In the genomic region with DNA sequence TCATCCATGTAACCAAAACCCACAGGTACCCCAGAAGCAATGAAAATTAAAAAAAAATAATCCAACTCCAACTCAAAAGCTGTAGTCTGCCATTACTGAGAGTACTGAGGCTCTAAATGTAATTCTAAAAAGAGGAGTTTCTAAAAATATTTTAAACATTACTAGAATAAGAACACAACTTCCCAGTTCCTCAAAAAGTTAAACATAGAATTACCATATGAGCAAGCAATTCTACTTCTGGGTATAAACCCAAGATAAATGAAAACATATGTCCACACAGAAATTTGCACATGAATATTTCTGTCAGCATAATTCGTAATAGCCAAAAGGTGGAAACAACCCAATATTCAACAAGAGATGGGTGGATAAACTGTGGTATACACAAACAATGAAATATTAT, we compare ENCODE assay signal across 1 cellular context.
TF ChIP-seq lines count a peak whose summit lies in the region.

No MANE protein-coding gene starts in this region.

TF ChIP-seq in HepG2, 621 proteins besides CTCF, POLR2A, EP300 and RAD21:
- no peak for TF ChIP-seq ZNF556 (CRISPR knock-in tag; IDR thresholded peaks at IDR 0.05; ENCODE audit: borderline replicate concordance)
- no peak for TF ChIP-seq UBTF (CRISPR knock-in tag; IDR thresholded peaks at IDR 0.05)
- TF ChIP-seq ZNF737 (CRISPR knock-in tag; IDR thresholded peaks at IDR 0.05; ENCODE audit: borderline replicate concordance): no peak
- TF ChIP-seq, protein P1, sequence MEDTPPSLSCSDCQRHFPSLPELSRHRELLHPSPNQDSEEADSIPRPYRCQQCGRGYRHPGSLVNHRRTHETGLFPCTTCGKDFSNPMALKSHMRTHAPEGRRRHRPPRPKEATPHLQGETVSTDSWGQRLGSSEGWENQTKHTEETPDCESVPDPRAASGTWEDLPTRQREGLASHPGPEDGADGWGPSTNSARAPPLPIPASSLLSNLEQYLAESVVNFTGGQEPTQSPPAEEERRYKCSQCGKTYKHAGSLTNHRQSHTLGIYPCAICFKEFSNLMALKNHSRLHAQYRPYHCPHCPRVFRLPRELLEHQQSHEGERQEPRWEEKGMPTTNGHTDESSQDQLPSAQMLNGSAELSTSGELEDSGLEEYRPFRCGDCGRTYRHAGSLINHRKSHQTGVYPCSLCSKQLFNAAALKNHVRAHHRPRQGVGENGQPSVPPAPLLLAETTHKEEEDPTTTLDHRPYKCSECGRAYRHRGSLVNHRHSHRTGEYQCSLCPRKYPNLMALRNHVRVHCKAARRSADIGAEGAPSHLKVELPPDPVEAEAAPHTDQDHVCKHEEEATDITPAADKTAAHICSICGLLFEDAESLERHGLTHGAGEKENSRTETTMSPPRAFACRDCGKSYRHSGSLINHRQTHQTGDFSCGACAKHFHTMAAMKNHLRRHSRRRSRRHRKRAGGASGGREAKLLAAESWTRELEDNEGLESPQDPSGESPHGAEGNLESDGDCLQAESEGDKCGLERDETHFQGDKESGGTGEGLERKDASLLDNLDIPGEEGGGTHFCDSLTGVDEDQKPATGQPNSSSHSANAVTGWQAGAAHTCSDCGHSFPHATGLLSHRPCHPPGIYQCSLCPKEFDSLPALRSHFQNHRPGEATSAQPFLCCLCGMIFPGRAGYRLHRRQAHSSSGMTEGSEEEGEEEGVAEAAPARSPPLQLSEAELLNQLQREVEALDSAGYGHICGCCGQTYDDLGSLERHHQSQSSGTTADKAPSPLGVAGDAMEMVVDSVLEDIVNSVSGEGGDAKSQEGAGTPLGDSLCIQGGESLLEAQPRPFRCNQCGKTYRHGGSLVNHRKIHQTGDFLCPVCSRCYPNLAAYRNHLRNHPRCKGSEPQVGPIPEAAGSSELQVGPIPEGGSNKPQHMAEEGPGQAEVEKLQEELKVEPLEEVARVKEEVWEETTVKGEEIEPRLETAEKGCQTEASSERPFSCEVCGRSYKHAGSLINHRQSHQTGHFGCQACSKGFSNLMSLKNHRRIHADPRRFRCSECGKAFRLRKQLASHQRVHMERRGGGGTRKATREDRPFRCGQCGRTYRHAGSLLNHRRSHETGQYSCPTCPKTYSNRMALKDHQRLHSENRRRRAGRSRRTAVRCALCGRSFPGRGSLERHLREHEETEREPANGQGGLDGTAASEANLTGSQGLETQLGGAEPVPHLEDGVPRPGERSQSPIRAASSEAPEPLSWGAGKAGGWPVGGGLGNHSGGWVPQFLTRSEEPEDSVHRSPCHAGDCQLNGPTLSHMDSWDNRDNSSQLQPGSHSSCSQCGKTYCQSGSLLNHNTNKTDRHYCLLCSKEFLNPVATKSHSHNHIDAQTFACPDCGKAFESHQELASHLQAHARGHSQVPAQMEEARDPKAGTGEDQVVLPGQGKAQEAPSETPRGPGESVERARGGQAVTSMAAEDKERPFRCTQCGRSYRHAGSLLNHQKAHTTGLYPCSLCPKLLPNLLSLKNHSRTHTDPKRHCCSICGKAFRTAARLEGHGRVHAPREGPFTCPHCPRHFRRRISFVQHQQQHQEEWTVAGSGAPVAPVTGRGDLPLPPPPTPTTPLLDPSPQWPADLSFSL (CRISPR knock-in tag; IDR thresholded peaks at IDR 0.05): no peak
- no peak for TF ChIP-seq CREB3 (CRISPR knock-in tag; IDR thresholded peaks at IDR 0.05)
- no peak for TF ChIP-seq JARID2 (CRISPR knock-in tag; IDR thresholded peaks at IDR 0.05; ENCODE audit: insufficient replicate concordance)
- TF ChIP-seq MEIS1 (CRISPR knock-in tag; IDR thresholded peaks at IDR 0.05; ENCODE audit: borderline replicate concordance): no peak
- no peak for TF ChIP-seq HOXA7 (CRISPR knock-in tag; IDR thresholded peaks at IDR 0.05)
- no peak for TF ChIP-seq NFE2L1 (CRISPR knock-in tag; IDR thresholded peaks at IDR 0.05; ENCODE audit: borderline replicate concordance)
- TF ChIP-seq U2AF1 (optimal IDR thresholded peaks at IDR 0.05; ENCODE audit: low read depth, low read length): no peak
- no peak for TF ChIP-seq BORCS8-MEF2B (CRISPR knock-in tag; IDR thresholded peaks at IDR 0.05)
- TF ChIP-seq, protein P2, sequence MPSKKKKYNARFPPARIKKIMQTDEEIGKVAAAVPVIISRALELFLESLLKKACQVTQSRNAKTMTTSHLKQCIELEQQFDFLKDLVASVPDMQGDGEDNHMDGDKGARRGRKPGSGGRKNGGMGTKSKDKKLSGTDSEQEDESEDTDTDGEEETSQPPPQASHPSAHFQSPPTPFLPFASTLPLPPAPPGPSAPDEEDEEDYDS (CRISPR knock-in tag; IDR thresholded peaks at IDR 0.05): no peak
- TF ChIP-seq PHF21A (CRISPR knock-in tag; IDR thresholded peaks at IDR 0.05): no peak
- no peak for TF ChIP-seq MAX (IDR thresholded peaks at IDR 0.05)
- no peak for TF ChIP-seq ZNF17 (CRISPR knock-in tag; IDR thresholded peaks at IDR 0.05)
- TF ChIP-seq KLF6 (CRISPR knock-in tag; IDR thresholded peaks at IDR 0.05): no peak
- TF ChIP-seq SOX13 (IDR thresholded peaks at IDR 0.05): no peak
- no peak for TF ChIP-seq SOX13 (CRISPR knock-in tag; conservative IDR thresholded peaks at IDR 0.05 in 1 of 2, IDR thresholded peaks at IDR 0.05 in 1 of 2)
